In the genomic region with DNA sequence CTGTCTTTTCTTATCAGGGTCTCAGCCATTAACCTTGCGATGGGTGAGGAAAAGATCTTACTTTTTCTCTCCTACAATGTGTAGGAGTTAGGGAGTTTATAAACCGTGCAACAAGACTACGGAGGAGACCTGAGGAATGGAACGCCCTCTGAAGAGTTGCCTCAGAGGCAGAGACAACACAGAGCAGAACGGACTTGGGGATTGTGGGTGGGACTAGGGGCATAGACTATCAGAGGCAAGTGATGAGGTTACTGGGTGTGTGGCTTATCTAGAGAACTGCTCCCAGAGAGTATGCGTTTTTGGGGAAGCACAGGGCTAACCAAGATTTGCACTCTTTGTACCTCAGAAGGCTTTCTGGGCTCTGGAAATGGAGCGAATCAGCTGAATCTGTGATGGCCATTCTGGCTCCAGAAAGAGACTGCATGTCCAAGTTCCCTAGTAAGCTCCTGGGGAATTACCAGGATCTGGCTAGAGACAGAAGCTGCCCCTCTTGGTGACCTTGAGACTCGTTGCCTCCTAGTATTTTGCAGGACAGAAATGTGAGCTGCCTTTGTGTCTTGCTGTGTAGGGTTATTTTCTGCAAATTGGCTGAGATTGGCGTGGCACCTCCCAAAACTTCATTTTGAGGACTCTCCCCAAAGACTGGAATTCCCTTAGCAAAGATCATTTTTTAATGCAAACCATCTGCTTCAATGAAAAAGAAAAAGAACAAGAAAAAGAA, we compare ENCODE assay signal across 24 cellular contexts.
"Had no signal": no experiment of that assay in that cellular context is flagged by ENCODE, and none has a peak within 500 bp of the region (broad histone marks: within the 10 kb centered on the region; RNA-seq: fewer than 3 reads in every experiment).

No MANE protein-coding gene starts in this region.

- H3K4me1 ChIP-seq: colonic mucosa, esophagus muscularis mucosa, gastroesophageal sphincter, lower lobe of right lung, parathyroid adenoma, right lobe of liver, testis, vagina had no signal

- H3K4me3 ChIP-seq: colonic mucosa, dorsolateral prefrontal cortex, esophagus muscularis mucosa, gastroesophageal sphincter, lower lobe of right lung, right lobe of liver, testis, vagina had no signal

- ATAC-seq: gastroesophageal sphincter; lower lobe of right lung; naive thymus-derived CD4-positive, alpha-beta T cell; right lobe of liver; stimulated activated naive B cell treated with anti-CD40 and anti-IgM and Interleukin-4, amounts not matched to agents 10 μg/mL and 1 μg/mL and 100 μg/mL, for 72 hours; WTC11 had no signal

- H3K9me3 ChIP-seq: colonic mucosa, gastroesophageal sphincter, lower lobe of right lung, neutrophil, right lobe of liver, testis, vagina had no signal

- DNase-seq: activated CD4-positive, alpha-beta memory T cell treated with anti-CD3 and anti-CD28 coated beads for 36 hours; activated CD4-positive, alpha-beta T cell treated with anti-CD3 and anti-CD28 coated beads for 48 hours; activated naive CD4-positive, alpha-beta T cell treated with anti-CD3 and anti-CD28 coated beads, Interleukin-2, amount 10 ng/mL, durations not matched to agents 7 days and 5 days; activated T-cell treated with anti-CD3 and anti-CD28 coated beads, Interleukin-2, amount 50 U/mL, for 48 hours; anterior cingulate cortex; colonic mucosa; dorsolateral prefrontal cortex; head of caudate nucleus; left cardiac atrium; lower lobe of right lung; naive thymus-derived CD4-positive, alpha-beta T cell; right lobe of liver; small intestine; stimulated activated CD4-positive, alpha-beta T cell treated with anti-CD3 and anti-CD28 coated beads, Interleukin-15, amount 100 ng/mL, for 24 hours; stimulated activated naive B cell treated with anti-CD40 and anti-IgM and Interleukin-4, amounts not matched to agents 10 μg/mL and 1 μg/mL and 100 μg/mL, for 72 hours; T1000; testis; trophoblast cell had no signal

- H2AFZ ChIP-seq: parathyroid adenoma had no signal

- H3K27me3 ChIP-seq: colonic mucosa, esophagus muscularis mucosa, gastroesophageal sphincter, neutrophil, right lobe of liver, testis, vagina had no signal

- H3K27ac ChIP-seq: colonic mucosa, dorsolateral prefrontal cortex, esophagus muscularis mucosa, gastroesophageal sphincter, lower lobe of right lung, neutrophil, parathyroid adenoma, right lobe of liver, testis, vagina had no signal

- H3K36me3 ChIP-seq: colonic mucosa, esophagus muscularis mucosa, gastroesophageal sphincter, lower lobe of right lung, neutrophil, right lobe of liver, vagina had no signal

- H3K9ac ChIP-seq: parathyroid adenoma had no signal
